In the genomic region with DNA sequence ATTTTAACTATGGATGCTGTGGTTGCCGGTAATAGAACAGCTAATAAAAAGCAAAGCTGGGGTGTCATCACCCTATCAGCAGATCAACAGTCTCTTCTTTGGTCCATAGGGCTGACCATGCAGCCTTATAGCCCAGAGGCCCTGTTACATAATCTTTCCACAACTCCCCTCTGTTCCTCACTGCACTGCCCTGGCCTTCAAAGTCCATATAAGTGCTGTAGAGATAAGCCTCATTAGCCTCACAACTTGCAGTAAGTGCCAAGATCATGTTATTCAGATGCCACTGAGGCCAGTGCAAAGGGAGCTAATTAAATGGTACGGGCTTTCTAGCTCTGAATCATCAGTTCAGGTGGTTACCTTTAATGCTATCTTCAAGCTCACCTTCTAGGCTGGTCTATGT, we compare ENCODE assay signal across 10 cellular contexts.
DNase-seq lines count a peak whose midpoint lies in the region; ATAC-seq and TF ChIP-seq lines count a peak whose summit lies in the region.
"Had no signal": no experiment of that assay in that cellular context is flagged by ENCODE, and none has a peak within 500 bp of the region (broad histone marks: within the 10 kb centered on the region; RNA-seq: fewer than 3 reads in every experiment).

No MANE protein-coding gene starts in this region.

- H3K4me1 Mint-ChIP-seq in activated T-helper 1 cell treated with anti-CD3 and anti-CD28 coated beads, Interleukin-12 subunit alpha, Interleukin-12 subunit beta, Interleukin-2, Interleukin-4 antibody, amounts not matched to agents 30 ng/mL and 10 ng/mL and 1 ng/mL, durations not matched to agents 14 hours and 24 hours and 36 hours (ENCODE audit: low read depth), result peaks cover 38% of the 10 kb centered on the region

- no peaks in the 10 kb centered on the region for H3K9me3 ChIP-seq in GM23248 (ENCODE audit: low read depth)

- no peak overlapping the region for H3K4me2 ChIP-seq in GM23248 (ENCODE audit: unreplicated experiment)

- H3K36me3 Mint-ChIP-seq in activated T-helper 1 cell treated with anti-CD3 and anti-CD28 coated beads, Interleukin-12 subunit alpha, Interleukin-12 subunit beta, Interleukin-2, Interleukin-4 antibody, amounts not matched to agents 30 ng/mL and 10 ng/mL and 1 ng/mL, durations not matched to agents 14 hours and 24 hours and 36 hours (ENCODE audit: low read depth), result peaks cover 4% of the 10 kb centered on the region

- TF ChIP-seq POLR2A in erythroblast (IDR thresholded peaks at IDR 0.05; ENCODE audit: low read length), result no peak

- H3K9me2 ChIP-seq in GM23248 (ENCODE audit: insufficient read depth), result no peaks in the 10 kb centered on the region

- in situ Hi-C loops in GM23248 (cut with MboI), result no loop called here

- H3F3A ChIP-seq in GM23248 (ENCODE audit: insufficient read depth), result no peaks in the 10 kb centered on the region

- DNase-seq in AML-193 (lab: John Stamatoyannopoulos, UW), result peak; percentile 71 to 75
- DNase-seq in activated T-helper 1 cell treated with anti-CD3 and anti-CD28 coated beads, Interleukin-12 subunit alpha, Interleukin-12 subunit beta, Interleukin-2, Interleukin-4 antibody, amounts not matched to agents 30 ng/mL and 10 ng/mL and 1 ng/mL, durations not matched to agents 14 hours and 24 hours and 36 hours (ENCODE audit: low spot score), result no peak
- no peak for DNase-seq in D341Med (ENCODE audit: low spot score)
- no peak for DNase-seq in stimulated activated CD4-positive, alpha-beta T cell treated with anti-CD3 and anti-CD28 coated beads, Interleukin-4, amount 100 ng/mL, for 4 hours
- no peak for DNase-seq in erythroblast (lab: John Stamatoyannopoulos, UW)
- no peak for DNase-seq in GM23248
- DNase-seq: cerebellar nuclear complex, NCI-H226 had no signal

- no peak overlapping the region for H3K9ac ChIP-seq in GM23248

- H3K27ac ChIP-seq in GM23248, result no peak overlapping the region

- no peaks in the 10 kb centered on the region for H3K4me1 ChIP-seq in GM23248 (ENCODE audit: insufficient read depth)

- WGBS in GM23248 (ENCODE audit: low coverage in 1 of 2, low lambda C conversion rate in 2 of 2, missing lambda C conversion rate in 2 of 2), 2 experiments, result 13 to 21% methylated on average over 2 of the region's 2 CpGs

- peaks cover 2% of the 10 kb centered on the region for H3K27me3 Mint-ChIP-seq in activated T-helper 1 cell treated with anti-CD3 and anti-CD28 coated beads, Interleukin-12 subunit alpha, Interleukin-12 subunit beta, Interleukin-2, Interleukin-4 antibody, amounts not matched to agents 30 ng/mL and 10 ng/mL and 1 ng/mL, durations not matched to agents 14 hours and 24 hours and 36 hours (ENCODE audit: insufficient read depth)

- ATAC-seq in GM18907 (IDR thresholded peaks at IDR 0.05; ENCODE audit: unreplicated experiment) (peak; percentile 8), HG02970 (IDR thresholded peaks at IDR 0.05; ENCODE audit: low FRiP score, unreplicated experiment) (peak; percentile 13)

- H3K36me3 ChIP-seq in GM23248 (ENCODE audit: low read depth), result no peaks in the 10 kb centered on the region

- peaks cover 6% of the 10 kb centered on the region for H3K27me3 ChIP-seq in GM23248 (replicated peaks; ENCODE audit: insufficient read depth)

- no peak overlapping the region for H3K4me3 Mint-ChIP-seq in activated T-helper 1 cell treated with anti-CD3 and anti-CD28 coated beads, Interleukin-12 subunit alpha, Interleukin-12 subunit beta, Interleukin-2, Interleukin-4 antibody, amounts not matched to agents 30 ng/mL and 10 ng/mL and 1 ng/mL, durations not matched to agents 14 hours and 24 hours and 36 hours

- no peaks in the 10 kb centered on the region for H4K20me1 ChIP-seq in GM23248 (ENCODE audit: insufficient read depth)

- peaks cover 27% of the 10 kb centered on the region for H3K9me3 Mint-ChIP-seq in activated T-helper 1 cell treated with anti-CD3 and anti-CD28 coated beads, Interleukin-12 subunit alpha, Interleukin-12 subunit beta, Interleukin-2, Interleukin-4 antibody, amounts not matched to agents 30 ng/mL and 10 ng/mL and 1 ng/mL, durations not matched to agents 14 hours and 24 hours and 36 hours

- no peak overlapping the region for H2AFZ ChIP-seq in GM23248

- H3K79me2 ChIP-seq in GM23248 (ENCODE audit: insufficient read depth), result no peaks in the 10 kb centered on the region

- H3K4me3 ChIP-seq in GM23248, result no peak overlapping the region

- intact Hi-C loops in activated T-helper 1 cell treated with anti-CD3 and anti-CD28 coated beads, Interleukin-12 subunit alpha, Interleukin-12 subunit beta, Interleukin-2, Interleukin-4 antibody, amounts not matched to agents 30 ng/mL and 10 ng/mL and 1 ng/mL, durations not matched to agents 14 hours and 24 hours and 36 hours (cut with micrococcal nuclease), result loop anchor here (1.0 to 2.0 kb wide), 7 partner anchors 31 to 175 kb away; no protein-coding TSS in a partner anchor

- H3K27ac Mint-ChIP-seq in activated T-helper 1 cell treated with anti-CD3 and anti-CD28 coated beads, Interleukin-12 subunit alpha, Interleukin-12 subunit beta, Interleukin-2, Interleukin-4 antibody, amounts not matched to agents 30 ng/mL and 10 ng/mL and 1 ng/mL, durations not matched to agents 14 hours and 24 hours and 36 hours, result peak overlapping the region; percentile 92

Comparison
In these comparisons a context has a peak if more than half of its experiments do, and no peak if none do; other contexts are left out.
1. DNase-seq: peak in AML-193 (2 of 2); none in activated T-helper 1 cell treated with anti-CD3 and anti-CD28 coated beads, Interleukin-12 subunit alpha, Interleukin-12 subunit beta, Interleukin-2, Interleukin-4 antibody, amounts not matched to agents 30 ng/mL and 10 ng/mL and 1 ng/mL, durations not matched to agents 14 hours and 24 hours and 36 hours (single experiment), D341Med (single experiment), stimulated activated CD4-positive, alpha-beta T cell treated with anti-CD3 and anti-CD28 coated beads, Interleukin-4, amount 100 ng/mL, for 4 hours (0 of 2), erythroblast (0 of 2) and GM23248 (single experiment).